Comparison of ENCODE assay signal across 1 cellular context in the genomic region with DNA sequence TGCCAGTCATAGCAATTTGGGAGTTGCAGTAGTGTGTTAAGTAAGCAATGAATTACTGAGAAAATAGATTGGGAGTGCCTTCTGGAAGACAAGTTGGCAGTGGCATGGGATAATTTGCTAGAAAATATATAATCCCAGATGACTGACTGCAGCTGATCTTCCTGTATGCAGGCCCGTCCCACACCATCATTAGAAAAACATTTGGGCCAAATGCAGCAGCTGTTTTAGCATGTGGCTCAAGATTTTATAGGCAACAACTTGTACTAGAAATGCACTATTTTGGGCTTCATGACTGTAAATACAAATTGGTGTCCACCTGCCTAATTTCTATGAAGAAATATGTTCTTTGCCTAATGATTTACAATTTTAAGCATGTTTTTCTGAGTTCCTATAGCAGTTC.
TF ChIP-seq lines count a peak whose summit lies in the region.

No MANE protein-coding gene starts in this region.

TF ChIP-seq in H1, 55 proteins besides CTCF, POLR2A, EP300 and RAD21:
- TF ChIP-seq CREB1 (IDR thresholded peaks at IDR 0.05), result no peak
- TF ChIP-seq BCL11A (IDR thresholded peaks at IDR 0.05; ENCODE audit: low read depth in 2 of 2, low read length in 2 of 2), result no peak
- TF ChIP-seq, protein P1, sequence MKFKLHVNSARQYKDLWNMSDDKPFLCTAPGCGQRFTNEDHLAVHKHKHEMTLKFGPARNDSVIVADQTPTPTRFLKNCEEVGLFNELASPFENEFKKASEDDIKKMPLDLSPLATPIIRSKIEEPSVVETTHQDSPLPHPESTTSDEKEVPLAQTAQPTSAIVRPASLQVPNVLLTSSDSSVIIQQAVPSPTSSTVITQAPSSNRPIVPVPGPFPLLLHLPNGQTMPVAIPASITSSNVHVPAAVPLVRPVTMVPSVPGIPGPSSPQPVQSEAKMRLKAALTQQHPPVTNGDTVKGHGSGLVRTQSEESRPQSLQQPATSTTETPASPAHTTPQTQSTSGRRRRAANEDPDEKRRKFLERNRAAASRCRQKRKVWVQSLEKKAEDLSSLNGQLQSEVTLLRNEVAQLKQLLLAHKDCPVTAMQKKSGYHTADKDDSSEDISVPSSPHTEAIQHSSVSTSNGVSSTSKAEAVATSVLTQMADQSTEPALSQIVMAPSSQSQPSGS (IDR thresholded peaks at IDR 0.05; ENCODE audit: low read length), result no peak
- TF ChIP-seq SP4 (IDR thresholded peaks at IDR 0.05; ENCODE audit: low read length), result no peak
- no peak for TF ChIP-seq CBX8 (IDR thresholded peaks at IDR 0.05; ENCODE audit: borderline replicate concordance, low read depth, low read length)
- no peak for TF ChIP-seq SIRT6 (IDR thresholded peaks at IDR 0.05; ENCODE audit: low read length)
TF ChIP-seq in H1: peak in this region for 0.
